ENCODE assay signal across 8 cellular contexts in genomic region chr4:82373816-82374740, GRCh38. TPM values are rescaled to one million over a fixed set of nuclear protein-coding genes. Genes with fewer than 3 reads are reported as not detected.
A peak's percentile ranks its signal among the peaks of the same experiment; 100 is the strongest.
DNase-seq lines count a peak whose midpoint lies in the region; ATAC-seq lines count a peak whose summit lies in the region.

Gene HNRNPD (minus strand): TSS chr4:82373991. CDS start chr4:82373678, 313 bp downstream.

- peak within 1 kb of the TSS; percentile 75 for H2AK5ac ChIP-seq in mesenchymal stem cell (ENCODE audit: low read length, severe bottlenecking)

- no peaks in the 10 kb centered on the region for H3K27me3 ChIP-seq in NT2/D1 (ENCODE audit: insufficient read depth, insufficient read length)
- H3K27me3 ChIP-seq in endocrine pancreas (ENCODE audit: control insufficient read depth, insufficient read depth, low read length): no peaks in the 10 kb centered on the region
- no peaks in the 10 kb centered on the region for H3K27me3 ChIP-seq in mesenchymal stem cell (ENCODE audit: control insufficient read depth in 1 of 2, insufficient read depth in 1 of 2, low read length in 2 of 2)

- H2BK15ac ChIP-seq in mesenchymal stem cell (ENCODE audit: low read depth, poor library complexity, severe bottlenecking): peak within 1 kb of the TSS; percentile 82

- H3K18ac ChIP-seq in mesenchymal stem cell (ENCODE audit: low read depth in 1 of 2, low read length in 2 of 2): peak within 1 kb of the TSS; percentile 99

- peak within 1 kb of the TSS; percentile 22 to 99 for H3K14ac ChIP-seq in mesenchymal stem cell (ENCODE audit: low read length in 2 of 2)

- peak within 1 kb of the TSS; percentile 99 to 100 for H3K23ac ChIP-seq in mesenchymal stem cell (ENCODE audit: low read length in 2 of 2)

- H3K4me1 ChIP-seq in NT2/D1 (ENCODE audit: insufficient read depth, insufficient read length) (no peaks in the 10 kb centered on the region), endocrine pancreas (ENCODE audit: control insufficient read depth, insufficient read depth, low read length) (peaks cover 22% of the 10 kb centered on the region), mesenchymal stem cell (ENCODE audit: control insufficient read depth, insufficient read depth, low read depth, low read length) (peaks cover 6% of the 10 kb centered on the region)

- H3K27ac ChIP-seq in mesenchymal stem cell (ENCODE audit: low read length, poor library complexity, severe bottlenecking): peak within 1 kb of the TSS; percentile 93

- no peaks in the 10 kb centered on the region for H3K9me3 Mint-ChIP-seq in activated CD8-positive, alpha-beta memory T cell treated with anti-CD3 and anti-CD28 coated beads, Interleukin-2, amount 10 ng/mL, durations not matched to agents 7 days and 5 days (ENCODE audit: low read depth)

- CTCF ChIA-PET in activated CD8-positive, alpha-beta memory T cell treated with anti-CD3 and anti-CD28 coated beads, Interleukin-2, amount 10 ng/mL, durations not matched to agents 7 days and 5 days (lab: Charles Lee): interaction anchor here (1.4 to 2.1 kb wide), 2 partner anchors 55 to 57 kb away, joined by 5 to 13 read pairs; partner anchors contain the start of gene HNRNPDL

- DNase-seq in COR-L47 (lab: John Stamatoyannopoulos, UW) (peak; percentile 100), HUDEP-2 (lab: John Stamatoyannopoulos, UW; ENCODE audit: unreplicated experiment in 76 of 76) (peak; percentile 54 to 99 (median 96)), NT2/D1 (ENCODE audit: low read depth, low spot score) (peak; percentile 98), mesenchymal stem cell (peak; percentile 100)
- peak; percentile 98 for DNase-seq in activated CD8-positive, alpha-beta memory T cell treated with anti-CD3 and anti-CD28 coated beads, Interleukin-2, amount 10 ng/mL, durations not matched to agents 7 days and 5 days
- DNase-seq in stimulated activated CD8-positive, alpha-beta memory T cell treated with anti-CD3 and anti-CD28 coated beads, Interleukin-12 subunit alpha, Interleukin-12 subunit beta, amount 100 ng/mL, for 4 hours (ENCODE audit: low read depth): peak; percentile 82

- peak within 1 kb of the TSS; percentile 42 to 84 for H2BK12ac ChIP-seq in mesenchymal stem cell (ENCODE audit: low read length in 2 of 2)

- peak; percentile 92 for ATAC-seq in GM21381 (IDR thresholded peaks at IDR 0.05; ENCODE audit: unreplicated experiment)
- peak; percentile 88 for ATAC-seq in activated CD8-positive, alpha-beta memory T cell treated with anti-CD3 and anti-CD28 coated beads, Interleukin-2, amount 10 ng/mL, durations not matched to agents 7 days and 5 days

- H4K91ac ChIP-seq in mesenchymal stem cell (ENCODE audit: low read length): peak within 1 kb of the TSS; percentile 100

- peak within 1 kb of the TSS; percentile 100 for H3K27ac Mint-ChIP-seq in activated CD8-positive, alpha-beta memory T cell treated with anti-CD3 and anti-CD28 coated beads, Interleukin-2, amount 10 ng/mL, durations not matched to agents 7 days and 5 days

- H3K79me1 ChIP-seq in mesenchymal stem cell (replicated peaks; ENCODE audit: low read length, poor library complexity, severe bottlenecking): peaks cover 13% of the 10 kb centered on the region

- peak within 1 kb of the TSS; percentile 93 for H2BK5ac ChIP-seq in mesenchymal stem cell (ENCODE audit: low read depth, low read length, poor library complexity, severe bottlenecking)

- peak within 1 kb of the TSS; percentile 98 for H2AFZ ChIP-seq in mesenchymal stem cell (ENCODE audit: low read depth, low read length)

- peak within 1 kb of the TSS; percentile 94 for H3K4me3 Mint-ChIP-seq in activated CD8-positive, alpha-beta memory T cell treated with anti-CD3 and anti-CD28 coated beads, Interleukin-2, amount 10 ng/mL, durations not matched to agents 7 days and 5 days

- no peaks in the 10 kb centered on the region for H3K27me3 Mint-ChIP-seq in activated CD8-positive, alpha-beta memory T cell treated with anti-CD3 and anti-CD28 coated beads, Interleukin-2, amount 10 ng/mL, durations not matched to agents 7 days and 5 days

- peak within 1 kb of the TSS; percentile 91 for H2BK120ac ChIP-seq in mesenchymal stem cell (ENCODE audit: low read depth, low read length)

- under 1% methylated on average over 84 of the region's 85 CpGs for WGBS in mesenchymal stem cell

- peak within 1 kb of the TSS; percentile 89 for H3K4me3 ChIP-seq in NT2/D1 (ENCODE audit: insufficient read length, low read depth)
- peak within 1 kb of the TSS; percentile 100 for H3K4me3 ChIP-seq in endocrine pancreas (ENCODE audit: control insufficient read depth, insufficient read depth, low read length)
- peak within 1 kb of the TSS; percentile 93 to 99 for H3K4me3 ChIP-seq in mesenchymal stem cell (ENCODE audit: insufficient read depth in 1 of 2, low read depth in 1 of 2, low read length in 2 of 2)

- H3K9me3 ChIP-seq in NT2/D1 (ENCODE audit: insufficient read depth, low read length) (no peaks in the 10 kb centered on the region), endocrine pancreas (ENCODE audit: control insufficient read depth, low read length) (no peaks in the 10 kb centered on the region), mesenchymal stem cell (ENCODE audit: control insufficient read depth, low read length) (no peaks in the 10 kb centered on the region)

- peak within 1 kb of the TSS; percentile 97 to 99 for H3K4ac ChIP-seq in mesenchymal stem cell (ENCODE audit: low read depth in 1 of 2, low read length in 2 of 2)

- H3K36me3 ChIP-seq in NT2/D1 (ENCODE audit: insufficient read depth, insufficient read length, low read length) (peaks cover 34% of the 10 kb centered on the region), endocrine pancreas (ENCODE audit: control insufficient read depth, insufficient read depth, low read length) (no peaks in the 10 kb centered on the region), mesenchymal stem cell (ENCODE audit: control insufficient read depth in 1 of 2, insufficient read depth in 2 of 2, low read depth in 1 of 2, low read length in 2 of 2) (peaks cover 3 to 18% of the 10 kb centered on the region in 2 experiments)

- H3K9ac ChIP-seq in NT2/D1 (ENCODE audit: insufficient read length, low read depth): peak within 1 kb of the TSS; percentile 100
- H3K9ac ChIP-seq in endocrine pancreas (ENCODE audit: control insufficient read depth, insufficient read depth, low read length): peak within 1 kb of the TSS; percentile 98
- H3K9ac ChIP-seq in mesenchymal stem cell (ENCODE audit: low read length): peak within 1 kb of the TSS; percentile 96

- peak within 1 kb of the TSS; percentile 99 for H4K8ac ChIP-seq in mesenchymal stem cell (ENCODE audit: low read length)

- H3K36me3 Mint-ChIP-seq in activated CD8-positive, alpha-beta memory T cell treated with anti-CD3 and anti-CD28 coated beads, Interleukin-2, amount 10 ng/mL, durations not matched to agents 7 days and 5 days: peaks cover 67% of the 10 kb centered on the region

- peaks cover 37% of the 10 kb centered on the region for H3K4me1 Mint-ChIP-seq in activated CD8-positive, alpha-beta memory T cell treated with anti-CD3 and anti-CD28 coated beads, Interleukin-2, amount 10 ng/mL, durations not matched to agents 7 days and 5 days

- peak within 1 kb of the TSS; percentile 96 for H3K4me2 ChIP-seq in mesenchymal stem cell (ENCODE audit: low read length, poor library complexity, severe bottlenecking)

RNA-seq across cellular contexts. Expression of gene HNRNPD, which starts in this region (rescaled TPM):
- 100 to 1,000 TPM; 385 to 421 TPM for total RNA-seq in activated CD8-positive, alpha-beta memory T cell treated with anti-CD3 and anti-CD28 coated beads, Interleukin-2, amount 10 ng/mL, durations not matched to agents 7 days and 5 days
- 212 TPM for polyA plus RNA-seq in mesenchymal stem cell (2013, experiment 1 of 2)
- polyA plus RNA-seq in mesenchymal stem cell (2013, experiment 2 of 2): 203 TPM

Comparison
In these comparisons a context has a peak if more than half of its experiments do, and no peak if none do; other contexts are left out.
1. Peak in every context shown above with its lines: DNase-seq, ATAC-seq, H3K4me3 ChIP-seq and H3K27ac ChIP-seq.